Comparison of ENCODE assay signal across 1 cellular context in the genomic region with DNA sequence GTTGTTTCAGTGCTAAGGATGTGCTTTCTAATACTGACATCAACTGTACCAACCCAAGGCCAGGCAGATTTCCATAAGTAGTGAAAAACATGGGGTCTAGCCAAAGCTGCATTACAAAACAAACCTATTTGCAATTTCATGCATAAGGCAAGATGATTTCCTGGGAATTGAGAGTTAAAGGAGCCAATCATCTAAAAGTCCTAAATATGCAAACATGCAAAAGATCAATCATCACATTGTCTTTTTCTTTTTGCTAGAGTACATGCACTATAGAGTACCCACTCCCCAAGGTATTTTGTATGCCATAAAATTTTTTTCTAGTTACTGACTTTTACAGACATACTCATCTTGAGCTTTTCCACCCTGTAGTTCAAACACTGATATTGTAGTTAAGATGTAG.
TF ChIP-seq lines count a peak whose summit lies in the region.

No MANE protein-coding gene starts in this region.

TF ChIP-seq in K562, 482 proteins besides CTCF, POLR2A, EP300 and RAD21 (continued from another document):
- TF ChIP-seq POLR2G (IDR thresholded peaks at IDR 0.05; ENCODE audit: low read depth, low read length): 0 out of 2 replicates have a peak, but pooled peaks have one; percentile 24
- no peak for TF ChIP-seq TBP (optimal IDR thresholded peaks at IDR 0.05; ENCODE audit: low read depth, low read length)
- TF ChIP-seq, protein P1, sequence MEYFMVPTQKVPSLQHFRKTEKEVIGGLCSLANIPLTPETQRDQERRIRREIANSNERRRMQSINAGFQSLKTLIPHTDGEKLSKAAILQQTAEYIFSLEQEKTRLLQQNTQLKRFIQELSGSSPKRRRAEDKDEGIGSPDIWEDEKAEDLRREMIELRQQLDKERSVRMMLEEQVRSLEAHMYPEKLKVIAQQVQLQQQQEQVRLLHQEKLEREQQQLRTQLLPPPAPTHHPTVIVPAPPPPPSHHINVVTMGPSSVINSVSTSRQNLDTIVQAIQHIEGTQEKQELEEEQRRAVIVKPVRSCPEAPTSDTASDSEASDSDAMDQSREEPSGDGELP (CRISPR knock-in tag; IDR thresholded peaks at IDR 0.05; ENCODE audit: borderline replicate concordance): no peak
- TF ChIP-seq ZNF197 (CRISPR knock-in tag; IDR thresholded peaks at IDR 0.05; ENCODE audit: low read depth): no peak
- TF ChIP-seq, protein P2, sequence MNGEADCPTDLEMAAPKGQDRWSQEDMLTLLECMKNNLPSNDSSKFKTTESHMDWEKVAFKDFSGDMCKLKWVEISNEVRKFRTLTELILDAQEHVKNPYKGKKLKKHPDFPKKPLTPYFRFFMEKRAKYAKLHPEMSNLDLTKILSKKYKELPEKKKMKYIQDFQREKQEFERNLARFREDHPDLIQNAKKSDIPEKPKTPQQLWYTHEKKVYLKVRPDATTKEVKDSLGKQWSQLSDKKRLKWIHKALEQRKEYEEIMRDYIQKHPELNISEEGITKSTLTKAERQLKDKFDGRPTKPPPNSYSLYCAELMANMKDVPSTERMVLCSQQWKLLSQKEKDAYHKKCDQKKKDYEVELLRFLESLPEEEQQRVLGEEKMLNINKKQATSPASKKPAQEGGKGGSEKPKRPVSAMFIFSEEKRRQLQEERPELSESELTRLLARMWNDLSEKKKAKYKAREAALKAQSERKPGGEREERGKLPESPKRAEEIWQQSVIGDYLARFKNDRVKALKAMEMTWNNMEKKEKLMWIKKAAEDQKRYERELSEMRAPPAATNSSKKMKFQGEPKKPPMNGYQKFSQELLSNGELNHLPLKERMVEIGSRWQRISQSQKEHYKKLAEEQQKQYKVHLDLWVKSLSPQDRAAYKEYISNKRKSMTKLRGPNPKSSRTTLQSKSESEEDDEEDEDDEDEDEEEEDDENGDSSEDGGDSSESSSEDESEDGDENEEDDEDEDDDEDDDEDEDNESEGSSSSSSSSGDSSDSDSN (IDR thresholded peaks at IDR 0.05; ENCODE audit: borderline replicate concordance in 1 of 2, low read depth in 2 of 2, low read length in 2 of 2): no peak
TF ChIP-seq in K562: peak in this region for 2.
